Comparison of ENCODE assay signal across 1 cellular context in genomic region chr10:60316029-60316428, GRCh38.
A peak's percentile ranks its signal among the peaks of the same experiment; 100 is the strongest.
TF ChIP-seq lines count a peak whose summit lies in the region.

No MANE protein-coding gene starts in this region.

TF ChIP-seq in K562, 482 proteins besides CTCF, POLR2A, EP300 and RAD21 (continues in another document):
- no peak for TF ChIP-seq RBM22 (IDR thresholded peaks at IDR 0.05; ENCODE audit: low read depth, low read length, poor library complexity, severe bottlenecking)
- no peak for TF ChIP-seq PTTG1 (tag; IDR thresholded peaks at IDR 0.05; ENCODE audit: low read depth)
- TF ChIP-seq JUN (IDR thresholded peaks at IDR 0.05; ENCODE audit: borderline replicate concordance, low read depth, low read length), result no peak
- no peak for TF ChIP-seq JUN (CRISPR knock-in tag; IDR thresholded peaks at IDR 0.05; ENCODE audit: borderline replicate concordance)
- no peak for TF ChIP-seq UBTF (IDR thresholded peaks at IDR 0.05; ENCODE audit: borderline replicate concordance in 1 of 2, low read depth in 2 of 2, low read length in 2 of 2)
- no peak for TF ChIP-seq ZNF212 (CRISPR knock-in tag; IDR thresholded peaks at IDR 0.05)
- TF ChIP-seq USF1 (CRISPR knock-in tag; IDR thresholded peaks at IDR 0.05), result no peak
- peak; percentile 55 for TF ChIP-seq PRDM10 (IDR thresholded peaks at IDR 0.05; ENCODE audit: partially characterized antibody)
- TF ChIP-seq ZNF592 (IDR thresholded peaks at IDR 0.05), result peak; percentile 59
- TF ChIP-seq RNF219 (CRISPR knock-in tag; IDR thresholded peaks at IDR 0.05), result no peak
- TF ChIP-seq ZBTB8A (IDR thresholded peaks at IDR 0.05; ENCODE audit: partially characterized antibody), result no peak
- no peak for TF ChIP-seq CHD2 (IDR thresholded peaks at IDR 0.05; ENCODE audit: low read depth, low read length)
- TF ChIP-seq FOS (IDR thresholded peaks at IDR 0.05; ENCODE audit: extremely low read depth, insufficient read length), result no peak
- TF ChIP-seq SLC30A9 (CRISPR knock-in tag; IDR thresholded peaks at IDR 0.05), result no peak
- no peak for TF ChIP-seq ELK3 (CRISPR knock-in tag; IDR thresholded peaks at IDR 0.05)
- no peak for TF ChIP-seq E2F5 (CRISPR knock-in tag; IDR thresholded peaks at IDR 0.05)
- 0 out of 2 replicates have a peak, but pooled peaks have one; percentile 39 for TF ChIP-seq HMBOX1 (IDR thresholded peaks at IDR 0.05)
- no peak for TF ChIP-seq ETS1 (conservative IDR thresholded peaks at IDR 0.05; ENCODE audit: control insufficient read depth, low read depth, low read length)
- no peak for TF ChIP-seq SFPQ (IDR thresholded peaks at IDR 0.05; ENCODE audit: low read depth, low read length)
- TF ChIP-seq GABPB2 (CRISPR knock-in tag; conservative IDR thresholded peaks at IDR 0.05), result no peak
- TF ChIP-seq MCM5 (IDR thresholded peaks at IDR 0.05; ENCODE audit: low read depth), result no peak
- no peak for TF ChIP-seq SIRT6 (IDR thresholded peaks at IDR 0.05; ENCODE audit: low read depth, low read length)
- no peak for TF ChIP-seq ZNF280A (IDR thresholded peaks at IDR 0.05; ENCODE audit: low read depth, partially characterized antibody)
- TF ChIP-seq CBX5 (IDR thresholded peaks at IDR 0.05; ENCODE audit: borderline replicate concordance, low read depth), result no peak
- TF ChIP-seq MAFF (IDR thresholded peaks at IDR 0.05; ENCODE audit: low read length), result no peak
- TF ChIP-seq ZNF398 (CRISPR knock-in tag; IDR thresholded peaks at IDR 0.05), result no peak
- no peak for TF ChIP-seq GTF2F1 (IDR thresholded peaks at IDR 0.05; ENCODE audit: low read depth, low read length)
